23 cellular contexts compared by ENCODE assay signal in the genomic region with DNA sequence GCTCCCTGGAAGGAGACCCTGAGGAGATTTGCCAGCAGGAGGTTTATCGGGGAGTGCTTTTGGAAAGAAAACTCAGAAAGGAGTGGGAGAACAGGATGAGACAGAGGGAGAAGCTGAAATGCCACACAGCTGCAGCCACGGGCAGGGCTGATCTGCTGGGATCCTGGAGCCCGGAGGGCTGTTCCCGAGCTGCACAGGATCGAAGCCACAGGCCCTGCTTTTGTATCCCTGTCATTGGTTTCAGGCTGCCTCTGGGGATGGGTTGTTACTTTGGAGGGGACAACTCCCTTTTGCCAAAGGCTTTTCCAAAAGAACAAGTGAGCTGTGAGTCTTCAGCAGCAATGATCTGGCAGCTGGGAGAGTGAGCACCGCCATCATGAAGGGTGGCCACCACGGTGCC.
DNase-seq lines count a peak whose midpoint lies in the region; ATAC-seq and TF ChIP-seq lines count a peak whose summit lies in the region.
"Had no signal": no experiment of that assay in that cellular context is flagged by ENCODE, and none has a peak within 500 bp of the region (broad histone marks: within the 10 kb centered on the region; RNA-seq: fewer than 3 reads in every experiment).

No MANE protein-coding gene starts in this region.

- no TSS peak for BruUV-seq in PC-3 (replicated peaks; lab: Mats Ljungman, UMichigan)

- POLR2A ChIA-PET in PC-3 (lab: Charles Lee; ENCODE audit: unreplicated experiment): no interaction called here

- 77% methylated on average over 7 of the region's 7 CpGs for WGBS in esophagus muscularis mucosa

- H3K9ac ChIP-seq in PC-3 (ENCODE audit: low read length): no peak overlapping the region

- H3K27ac ChIP-seq in esophagus muscularis mucosa (replicated peaks in 1 of 4) (no peak overlapping the region), PC-3 (ENCODE audit: low read length) (no peak overlapping the region)
- H3K27ac ChIP-seq: PC-9, SJCRH30 had no signal

- no peaks in the 10 kb centered on the region for H3F3A ChIP-seq in PC-3 (ENCODE audit: low read length, unreplicated experiment)

- no peak for TF ChIP-seq CTCF in esophagus muscularis mucosa (IDR thresholded peaks at IDR 0.05)
- no peak for TF ChIP-seq CTCF in neural crest cell (conservative IDR thresholded peaks at IDR 0.05)
- TF ChIP-seq CTCF in PC-3 (conservative IDR thresholded peaks at IDR 0.05; ENCODE audit: low read depth, low read length): no peak

- H3K27me3 ChIP-seq in H7 (ENCODE audit: control insufficient read depth, insufficient read depth, low read length): no peaks in the 10 kb centered on the region
- peaks cover 0 to 9% (median 0%) of the 10 kb centered on the region in 4 donors for H3K27me3 ChIP-seq in esophagus muscularis mucosa
- peaks cover 61% of the 10 kb centered on the region for H3K27me3 ChIP-seq in PC-3 (ENCODE audit: low read length)
- H3K27me3 ChIP-seq: BE2C, SJCRH30 had no signal

- no peaks in the 10 kb centered on the region for H3K4me1 ChIP-seq in esophagus muscularis mucosa
- H3K4me1 ChIP-seq in PC-3 (ENCODE audit: insufficient read depth, low read length): no peaks in the 10 kb centered on the region

- H3K36me3 Mint-ChIP-seq in neural crest cell (ENCODE audit: low read depth): no peaks in the 10 kb centered on the region

- H3K4me2 ChIP-seq in PC-3 (ENCODE audit: low read length): no peak overlapping the region
- H3K4me2 ChIP-seq: PC-9 had no signal

- intact Hi-C loops in esophagus muscularis mucosa (cut with DNase I) (no loop called here), PC-3 (cut with micrococcal nuclease) (no loop called here)

- no peaks in the 10 kb centered on the region for H3K79me2 ChIP-seq in PC-3 (ENCODE audit: low read length)

- no peak for TF ChIP-seq POLR2A in esophagus muscularis mucosa (IDR thresholded peaks at IDR 0.05; ENCODE audit: low read depth)

- no peak for TF ChIP-seq EP300 in esophagus muscularis mucosa (IDR thresholded peaks at IDR 0.05)

- H2AFZ ChIP-seq in PC-3 (ENCODE audit: low read length): no peak overlapping the region
- H2AFZ ChIP-seq: PC-9 had no signal

- peak; percentile 60 for DNase-seq in H7
- DNase-seq in esophagus muscularis mucosa (ENCODE audit: extremely low spot score): peak; percentile 62
- no peak for DNase-seq in neural crest cell (ENCODE audit: low read depth, low spot score)
- DNase-seq in left lobe of liver (ENCODE audit: low spot score): no peak
- DNase-seq in PC-3: no peak
- DNase-seq: ACHN, BE2C, Calu3, DMS153, DND-41, KBM-7, MV-4-11, NCI-H1436 treated with DMSO at 0.1 percent for 48 hours, NCI-H187 treated with DMSO at 0.1 percent for 48 hours, NCI-H2171 treated with DMSO at 0.1 percent for 48 hours, NCI-H774, PC-9, SJCRH30 had no signal

- H3K36me3 ChIP-seq in H7 (replicated peaks; ENCODE audit: control insufficient read depth, insufficient read depth, low read length) (no peaks in the 10 kb centered on the region), esophagus muscularis mucosa (no peaks in the 10 kb centered on the region), PC-3 (ENCODE audit: low read depth, low read length) (no peaks in the 10 kb centered on the region)
- H3K36me3 ChIP-seq: BE2C, SJCRH30 had no signal

- H3K9me2 ChIP-seq in PC-3 (replicated peaks; ENCODE audit: low read length): no peaks in the 10 kb centered on the region

- H3K4me3 ChIP-seq in H7 (ENCODE audit: insufficient read depth, low read depth, low read length) (no peak overlapping the region), esophagus muscularis mucosa (no peak overlapping the region), PC-3 (ENCODE audit: low read length) (no peak overlapping the region)
- H3K4me3 ChIP-seq: PC-9, SJCRH30 had no signal

- no peaks in the 10 kb centered on the region for H4K20me1 ChIP-seq in PC-3 (ENCODE audit: low read length)

- H3K27me3 Mint-ChIP-seq in neural crest cell (ENCODE audit: low read depth): no peaks in the 10 kb centered on the region

- no peaks in the 10 kb centered on the region for H3K9me3 ChIP-seq in esophagus muscularis mucosa
- no peaks in the 10 kb centered on the region for H3K9me3 ChIP-seq in PC-3 (ENCODE audit: low read length)
- H3K9me3 ChIP-seq: BE2C had no signal

- H3K4me3 Mint-ChIP-seq in neural crest cell: no peak overlapping the region

- ATAC-seq in HG03097 (IDR thresholded peaks at IDR 0.05; ENCODE audit: low FRiP score, unreplicated experiment): no peak
- ATAC-seq in HG03460 (IDR thresholded peaks at IDR 0.05; ENCODE audit: unreplicated experiment): no peak
- ATAC-seq in left lobe of liver: no peak
- no peak for ATAC-seq in PC-3
- ATAC-seq: HCT116, Right ventricle myocardium inferior, SK-N-SH treated with all-trans-retinoic acid at 6 μM for 48 hours had no signal

- peak overlapping the region; percentile 76 for H3K27ac Mint-ChIP-seq in neural crest cell (ENCODE audit: unreplicated experiment)

- H3K9me3 Mint-ChIP-seq in neural crest cell: no peaks in the 10 kb centered on the region

- H3K4me1 Mint-ChIP-seq in neural crest cell: peaks cover 5% of the 10 kb centered on the region

- CTCF ChIA-PET in PC-3 (lab: Charles Lee): no interaction called here

Comparison
In these comparisons a context has a peak if more than half of its experiments do, and no peak if none do; other contexts are left out.
1. DNase-seq: peak in H7 (single experiment) and esophagus muscularis mucosa (single experiment); none in neural crest cell (single experiment), left lobe of liver (single experiment) and PC-3 (single experiment).